Comparison of ENCODE assay signal across 1 cellular context in genomic region chr11:66106786-66107599, GRCh38.
TF ChIP-seq lines count a peak whose summit lies in the region.

No MANE protein-coding gene starts in this region.

TF ChIP-seq in HepG2, 621 proteins besides CTCF, POLR2A, EP300 and RAD21 (continues in another document):
- TF ChIP-seq HDAC2 (CRISPR knock-in tag; IDR thresholded peaks at IDR 0.05) (no peak), E2F2 (CRISPR knock-in tag; IDR thresholded peaks at IDR 0.05; ENCODE audit: borderline replicate concordance) (no peak), ZNF44 (CRISPR knock-in tag; IDR thresholded peaks at IDR 0.05) (no peak), MIXL1 (CRISPR knock-in tag; IDR thresholded peaks at IDR 0.05) (0 out of 2 replicates have a peak, but pooled peaks have one; percentile 9), RXRB (CRISPR knock-in tag; IDR thresholded peaks at IDR 0.05; ENCODE audit: borderline replicate concordance) (no peak), ZNF24 (IDR thresholded peaks at IDR 0.05) (peak; percentile 75; the same call in 1 of the 2 replicates), ZNF230 (CRISPR knock-in tag; IDR thresholded peaks at IDR 0.05) (no peak), ZSCAN22 (CRISPR knock-in tag; IDR thresholded peaks at IDR 0.05) (no peak), SAP130 (CRISPR knock-in tag; IDR thresholded peaks at IDR 0.05; ENCODE audit: low read depth) (0 out of 2 replicates have a peak, but pooled peaks have one; percentile 30), HOXA3 (CRISPR knock-in tag; IDR thresholded peaks at IDR 0.05) (no peak), KLF15 (CRISPR knock-in tag; IDR thresholded peaks at IDR 0.05; ENCODE audit: borderline replicate concordance) (no peak), ZFP36L1 (CRISPR knock-in tag; IDR thresholded peaks at IDR 0.05) (no peak), ZFP90 (CRISPR knock-in tag; IDR thresholded peaks at IDR 0.05; ENCODE audit: borderline replicate concordance) (no peak), ZNF329 (CRISPR knock-in tag; IDR thresholded peaks at IDR 0.05; ENCODE audit: low read depth) (no peak), ZNF235 (CRISPR knock-in tag; IDR thresholded peaks at IDR 0.05; ENCODE audit: borderline replicate concordance) (no peak), MBD4 (IDR thresholded peaks at IDR 0.05; ENCODE audit: borderline replicate concordance, low read length) (no peak), JDP2 (CRISPR knock-in tag; IDR thresholded peaks at IDR 0.05; ENCODE audit: borderline replicate concordance) (no peak), NR2F2 (IDR thresholded peaks at IDR 0.05; ENCODE audit: borderline replicate concordance, low read depth) (no peak), BCL3 (CRISPR knock-in tag; IDR thresholded peaks at IDR 0.05) (no peak), AGO1 (IDR thresholded peaks at IDR 0.05; ENCODE audit: low read depth, low read length, poor library complexity, severe bottlenecking) (no peak), SNAI1 (CRISPR knock-in tag; IDR thresholded peaks at IDR 0.05; ENCODE audit: borderline replicate concordance) (no peak), ADNP (CRISPR knock-in tag; IDR thresholded peaks at IDR 0.05) (no peak), AHDC1 (CRISPR knock-in tag; IDR thresholded peaks at IDR 0.05; ENCODE audit: borderline replicate concordance) (no peak; the same call in 1 of the 2 replicates), SP2 (CRISPR knock-in tag; IDR thresholded peaks at IDR 0.05) (no peak), HIVEP1 (CRISPR knock-in tag; IDR thresholded peaks at IDR 0.05) (no peak), KAT2B (IDR thresholded peaks at IDR 0.05; ENCODE audit: borderline replicate concordance, low read depth, low read length) (no peak), GABPB1 (CRISPR knock-in tag; IDR thresholded peaks at IDR 0.05) (no peak), ZNF687 (CRISPR knock-in tag; IDR thresholded peaks at IDR 0.05) (no peak), MTERF4 (CRISPR knock-in tag; IDR thresholded peaks at IDR 0.05) (no peak), ZNF205 (CRISPR knock-in tag; IDR thresholded peaks at IDR 0.05) (no peak), ZBTB10 (CRISPR knock-in tag; IDR thresholded peaks at IDR 0.05; ENCODE audit: borderline replicate concordance) (no peak), PAXIP1 (CRISPR knock-in tag; conservative IDR thresholded peaks at IDR 0.05) (peak; percentile 39), DRAP1 (CRISPR knock-in tag; IDR thresholded peaks at IDR 0.05) (no peak), CREB1 (IDR thresholded peaks at IDR 0.05) (no peak), CREB1 (CRISPR knock-in tag; IDR thresholded peaks at IDR 0.05) (no peak), BRF2 (CRISPR knock-in tag; IDR thresholded peaks at IDR 0.05) (no peak), SNRNP70 (IDR thresholded peaks at IDR 0.05; ENCODE audit: low read depth, low read length) (no peak), FOSL2 (CRISPR knock-in tag; IDR thresholded peaks at IDR 0.05) (peak; percentile 59)
